ENCODE assay signal across 10 cellular contexts in the genomic region with DNA sequence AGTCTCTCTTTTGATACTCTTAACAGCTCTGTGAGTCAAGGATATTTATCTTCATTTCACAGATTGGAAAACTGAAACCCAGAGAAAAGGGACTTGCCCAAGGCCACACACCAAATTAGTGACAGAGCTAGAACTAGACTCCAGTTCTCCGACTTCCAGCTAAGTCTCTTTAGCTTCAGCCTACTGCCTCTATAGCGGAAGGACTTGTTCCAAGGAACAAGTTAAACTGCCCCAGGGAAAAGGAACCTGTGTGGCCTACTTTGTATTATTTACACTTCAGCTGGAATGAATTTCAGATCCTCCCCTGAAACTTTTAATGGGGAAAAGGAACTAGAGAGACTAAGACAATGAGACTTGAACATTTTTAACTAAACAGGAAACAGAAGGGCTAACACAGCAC. TPM values are rescaled to one million over a fixed set of nuclear protein-coding genes. Genes with fewer than 3 reads are reported as not detected.
DNase-seq lines count a peak whose midpoint lies in the region; ATAC-seq, FAIRE-seq and TF ChIP-seq lines count a peak whose summit lies in the region.
"Had no signal": no experiment of that assay in that cellular context is flagged by ENCODE, and none has a peak within 500 bp of the region (broad histone marks: within the 10 kb centered on the region; RNA-seq: fewer than 3 reads in every experiment).

No MANE protein-coding gene starts in this region.

- no peak for FAIRE-seq in HTR-8/SVneo (lab: Jason Lieb, UNC)

- H3K4me1 Mint-ChIP-seq in activated naive CD4-positive, alpha-beta T cell treated with anti-CD3 and anti-CD28 coated beads, Interleukin-2, amount 10 ng/mL, durations not matched to agents 7 days and 5 days, result peaks cover 58% of the 10 kb centered on the region
- H3K4me1 Mint-ChIP-seq in activated naive CD8-positive, alpha-beta T cell treated with anti-CD3 and anti-CD28 coated beads for 36 hours, result peaks cover 34% of the 10 kb centered on the region

- H3K36me3 ChIP-seq in tibial nerve, result peaks cover 0 to 8% (median 0%) of the 10 kb centered on the region in 3 donors

- H3K36me3 Mint-ChIP-seq in activated naive CD4-positive, alpha-beta T cell treated with anti-CD3 and anti-CD28 coated beads, Interleukin-2, amount 10 ng/mL, durations not matched to agents 7 days and 5 days, result peaks cover 16% of the 10 kb centered on the region
- peaks cover 3% of the 10 kb centered on the region for H3K36me3 Mint-ChIP-seq in activated naive CD8-positive, alpha-beta T cell treated with anti-CD3 and anti-CD28 coated beads for 36 hours

- CTCF ChIA-PET in activated naive CD4-positive, alpha-beta T cell treated with anti-CD3 and anti-CD28 coated beads, Interleukin-2, amount 10 ng/mL, durations not matched to agents 7 days and 5 days (lab: Charles Lee), result interaction anchor here (0.6 to 2.4 kb wide), 5 partner anchors 9 to 57 kb away, joined by 3 to 27 read pairs (median 4); no protein-coding TSS in a partner anchor

- 88 to 92% methylated on average over 2 of the region's 2 CpGs for WGBS in tibial nerve, 2 donors

- H3K4me3 ChIP-seq in tibial nerve, result no peak overlapping the region

- H3K4me3 Mint-ChIP-seq in activated naive CD4-positive, alpha-beta T cell treated with anti-CD3 and anti-CD28 coated beads, Interleukin-2, amount 10 ng/mL, durations not matched to agents 7 days and 5 days, result peak overlapping the region; percentile 88
- peak overlapping the region; percentile 89 for H3K4me3 Mint-ChIP-seq in activated naive CD8-positive, alpha-beta T cell treated with anti-CD3 and anti-CD28 coated beads for 36 hours

- no peak for TF ChIP-seq EP300 in tibial nerve (IDR thresholded peaks at IDR 0.05)

- H3K4me1 ChIP-seq in tibial nerve, result peaks cover 0 to 30% (median 11%) of the 10 kb centered on the region in 4 donors

- no peaks in the 10 kb centered on the region for H3K27me3 Mint-ChIP-seq in activated naive CD4-positive, alpha-beta T cell treated with anti-CD3 and anti-CD28 coated beads, Interleukin-2, amount 10 ng/mL, durations not matched to agents 7 days and 5 days
- H3K27me3 Mint-ChIP-seq in activated naive CD8-positive, alpha-beta T cell treated with anti-CD3 and anti-CD28 coated beads for 36 hours, result no peaks in the 10 kb centered on the region

- H3K27ac Mint-ChIP-seq in activated naive CD4-positive, alpha-beta T cell treated with anti-CD3 and anti-CD28 coated beads, Interleukin-2, amount 10 ng/mL, durations not matched to agents 7 days and 5 days, result peak overlapping the region; percentile 93
- peak overlapping the region; percentile 93 for H3K27ac Mint-ChIP-seq in activated naive CD8-positive, alpha-beta T cell treated with anti-CD3 and anti-CD28 coated beads for 36 hours

- no peak for DNase-seq in activated naive CD4-positive, alpha-beta T cell treated with anti-CD3 and anti-CD28 coated beads, Interleukin-2, amount 10 ng/mL, durations not matched to agents 7 days and 5 days
- no peak for DNase-seq in activated naive CD4-positive, alpha-beta T cell (lab: John Stamatoyannopoulos, UW)
- no peak for DNase-seq in activated naive CD8-positive, alpha-beta T cell treated with anti-CD3 and anti-CD28 coated beads for 36 hours
- peak; percentile 3 for DNase-seq in left lobe of liver (ENCODE audit: low spot score)
- no peak for DNase-seq in tibial nerve (ENCODE audit: low spot score in 2 of 2)
- no peak for DNase-seq in HTR-8/SVneo (ENCODE audit: insufficient read length, low spot score)
- DNase-seq in stimulated activated CD4-positive, alpha-beta T cell treated with anti-CD3 and anti-CD28 coated beads, Interleukin-4, amount 100 ng/mL, for 4 hours, result no peak
- DNase-seq in NK-92 treated with Interleukin-12 subunit alpha and Interleukin-12 subunit beta, amount 100 ng/mL, for 24 hours (lab: John Stamatoyannopoulos, UW), result no peak

- H3K9me3 Mint-ChIP-seq in activated naive CD4-positive, alpha-beta T cell treated with anti-CD3 and anti-CD28 coated beads, Interleukin-2, amount 10 ng/mL, durations not matched to agents 7 days and 5 days, result no peaks in the 10 kb centered on the region
- no peaks in the 10 kb centered on the region for H3K9me3 Mint-ChIP-seq in activated naive CD8-positive, alpha-beta T cell treated with anti-CD3 and anti-CD28 coated beads for 36 hours

- peak overlapping the region in 3 of 4 donors; percentile 92 to 95 (median 93) for H3K27ac ChIP-seq in tibial nerve

- no peaks in the 10 kb centered on the region for H3K27me3 ChIP-seq in tibial nerve

- TF ChIP-seq POLR2A in tibial nerve (IDR thresholded peaks at IDR 0.05), result no peak

- no peak for TF ChIP-seq CTCF in tibial nerve (IDR thresholded peaks at IDR 0.05)

- H3K9me3 ChIP-seq in tibial nerve, result no peaks in the 10 kb centered on the region

- no peak for ATAC-seq in left lobe of liver
- ATAC-seq: Right ventricle myocardium inferior had no signal

RNA-seq across cellular contexts. Expression of gene LRRC51, which starts 1.2 kb away (rescaled TPM):
- total RNA-seq in activated naive CD8-positive, alpha-beta T cell treated with anti-CD3 and anti-CD28 coated beads for 36 hours, result 10 to 100 TPM in 1 of 2 experiments, 1 to 10 TPM in 1; 7.0 to 10.0 TPM
- total RNA-seq in left lobe of liver (7.6 TPM), tibial nerve (10 to 100 TPM in 1 of 4 donors, 1 to 10 TPM in 3; 7.3 to 10.8 (median 9.2) TPM)

RNA-seq across cellular contexts. Expression of gene NUMA1, which starts 1.5 kb away (rescaled TPM):
- total RNA-seq in activated naive CD8-positive, alpha-beta T cell treated with anti-CD3 and anti-CD28 coated beads for 36 hours, result 100 to 1,000 TPM; 120 to 121 TPM
- 59.0 TPM for total RNA-seq in left lobe of liver
- 100 to 1,000 TPM; 345 to 650 (median 380) TPM for total RNA-seq in tibial nerve

RNA-seq across cellular contexts. Expression of gene LAMTOR1, which starts 21.2 kb away (rescaled TPM):
- total RNA-seq in activated naive CD8-positive, alpha-beta T cell treated with anti-CD3 and anti-CD28 coated beads for 36 hours, result 10 to 100 TPM; 65.5 to 66.2 TPM
- 32.5 TPM for total RNA-seq in left lobe of liver
- 100 to 1,000 TPM; 116 to 133 (median 128) TPM for total RNA-seq in tibial nerve

RNA-seq across cellular contexts. Expression of gene TOMT, which starts 23.9 kb away (rescaled TPM):
- not detected for total RNA-seq in activated naive CD8-positive, alpha-beta T cell treated with anti-CD3 and anti-CD28 coated beads for 36 hours
- total RNA-seq in left lobe of liver (0.43 TPM), tibial nerve (not detected)
- total RNA-seq: M059J, Right ventricle myocardium inferior had no signal

RNA-seq across cellular contexts. Expression of gene ANAPC15, which starts 30.6 kb away (rescaled TPM):
- 10 to 100 TPM; 70.4 to 71.8 TPM for total RNA-seq in activated naive CD8-positive, alpha-beta T cell treated with anti-CD3 and anti-CD28 coated beads for 36 hours
- total RNA-seq in left lobe of liver (17.8 TPM), tibial nerve (10 to 100 TPM; 20.8 to 36.7 (median 30.8) TPM)
